ENCODE assay signal across 12 cellular contexts in genomic region chr1:21340230-21340564, GRCh38. TPM values are rescaled to one million over a fixed set of nuclear protein-coding genes. Genes with fewer than 3 reads are reported as not detected.
DNase-seq lines count a peak whose midpoint lies in the region; ATAC-seq and TF ChIP-seq lines count a peak whose summit lies in the region.
"Had no signal": no experiment of that assay in that cellular context is flagged by ENCODE, and none has a peak within 500 bp of the region (broad histone marks: within the 10 kb centered on the region; RNA-seq: fewer than 3 reads in every experiment).

No MANE protein-coding gene starts in this region.

- H3K27me3 Mint-ChIP-seq in activated CD8-positive, alpha-beta T cell treated with anti-CD3 and anti-CD28 coated beads, Interleukin-2, amount 10 ng/mL, durations not matched to agents 7 days and 5 days (ENCODE audit: low read depth), result no peaks in the 10 kb centered on the region
- H3K27me3 Mint-ChIP-seq in activated CD8-positive, alpha-beta T cell treated with anti-CD3 and anti-CD28 coated beads for 36 hours, result no peaks in the 10 kb centered on the region

- H3K9me3 ChIP-seq in tibial nerve, result no peaks in the 10 kb centered on the region
- H3K9me3 ChIP-seq: BE2C had no signal

- H3K4me1 Mint-ChIP-seq in activated CD8-positive, alpha-beta T cell treated with anti-CD3 and anti-CD28 coated beads, Interleukin-2, amount 10 ng/mL, durations not matched to agents 7 days and 5 days (ENCODE audit: low read depth), result peaks cover 86% of the 10 kb centered on the region
- peaks cover 82% of the 10 kb centered on the region for H3K4me1 Mint-ChIP-seq in activated CD8-positive, alpha-beta T cell treated with anti-CD3 and anti-CD28 coated beads for 36 hours (ENCODE audit: low read depth)

- H3K27ac ChIP-seq in RWPE1, result peak overlapping the region; percentile 82
- H3K27ac ChIP-seq in tibial nerve, result peak overlapping the region; percentile 68 to 96 (median 92)

- WGBS in tibial nerve, 2 donors, result 72 to 77% methylated on average over 5 of the region's 5 CpGs

- H3K27me3 ChIP-seq in tibial nerve, result peaks cover 0 to 10% of the 10 kb centered on the region in 2 donors
- H3K27me3 ChIP-seq: BE2C had no signal

- no peak overlapping the region for H3K4me3 ChIP-seq in tibial nerve
- H3K4me3 ChIP-seq: GM12878 had no signal

- POLR2A ChIA-PET in activated CD8-positive, alpha-beta T cell treated with anti-CD3 and anti-CD28 coated beads, Interleukin-2, amount 10 ng/mL, durations not matched to agents 7 days and 5 days (lab: Charles Lee), result no interaction called here
- POLR2A ChIA-PET in activated CD8-positive, alpha-beta T cell treated with anti-CD3 and anti-CD28 coated beads for 36 hours (lab: Charles Lee), result no interaction called here
- POLR2A ChIA-PET in RWPE1 (lab: Yijun Ruan, JAX; ENCODE audit: low non-redundant PET), result no interaction called here

- no peak for TF ChIP-seq EP300 in tibial nerve (IDR thresholded peaks at IDR 0.05)

- H3K9me3 Mint-ChIP-seq in activated CD8-positive, alpha-beta T cell treated with anti-CD3 and anti-CD28 coated beads, Interleukin-2, amount 10 ng/mL, durations not matched to agents 7 days and 5 days (ENCODE audit: insufficient read depth), result no peaks in the 10 kb centered on the region
- no peaks in the 10 kb centered on the region for H3K9me3 Mint-ChIP-seq in activated CD8-positive, alpha-beta T cell treated with anti-CD3 and anti-CD28 coated beads for 36 hours

- CTCF ChIA-PET in activated CD8-positive, alpha-beta T cell treated with anti-CD3 and anti-CD28 coated beads, Interleukin-2, amount 10 ng/mL, durations not matched to agents 7 days and 5 days (lab: Charles Lee), result no interaction called here
- CTCF ChIA-PET in activated CD8-positive, alpha-beta T cell treated with anti-CD3 and anti-CD28 coated beads for 36 hours (lab: Charles Lee), result interaction anchor here (4.1 kb wide), 1 partner anchor 29 kb away, joined by 17 read pairs; no protein-coding TSS in a partner anchor
- CTCF ChIA-PET in RWPE1 (lab: Yijun Ruan, JAX), result no interaction called here

- intact Hi-C loops in activated CD8-positive, alpha-beta T cell treated with anti-CD3 and anti-CD28 coated beads for 36 hours (cut with micrococcal nuclease), result no loop called here

- DNase-seq in activated CD8-positive, alpha-beta T cell treated with anti-CD3 and anti-CD28 coated beads, Interleukin-2, amount 10 ng/mL, durations not matched to agents 7 days and 5 days, result no peak
- DNase-seq in activated CD8-positive, alpha-beta T cell treated with anti-CD3 and anti-CD28 coated beads for 36 hours, result no peak
- DNase-seq in RWPE1 (ENCODE audit: low spot score) (no peak), left lobe of liver (ENCODE audit: low spot score) (peak; percentile 71), tibial nerve (ENCODE audit: low spot score in 2 of 2) (no peak)
- DNase-seq: activated naive CD4-positive, alpha-beta T cell treated with Interleukin-2 at 50 U/mL for 16 hours; BE2C; KBM-7 had no signal

- peaks cover 34% of the 10 kb centered on the region for H3K36me3 Mint-ChIP-seq in activated CD8-positive, alpha-beta T cell treated with anti-CD3 and anti-CD28 coated beads, Interleukin-2, amount 10 ng/mL, durations not matched to agents 7 days and 5 days (ENCODE audit: low read depth)
- H3K36me3 Mint-ChIP-seq in activated CD8-positive, alpha-beta T cell treated with anti-CD3 and anti-CD28 coated beads for 36 hours (ENCODE audit: low read depth), result peaks cover 54% of the 10 kb centered on the region

- ATAC-seq in activated CD8-positive, alpha-beta T cell treated with anti-CD3 and anti-CD28 coated beads, Interleukin-2, amount 10 ng/mL, durations not matched to agents 7 days and 5 days, result no peak
- ATAC-seq in activated CD8-positive, alpha-beta T cell treated with anti-CD3 and anti-CD28 coated beads for 36 hours, result no peak
- ATAC-seq in left lobe of liver (no peak), GM19452 (IDR thresholded peaks at IDR 0.05; ENCODE audit: unreplicated experiment) (no peak), GM21529 (IDR thresholded peaks at IDR 0.05; ENCODE audit: unreplicated experiment) (no peak), GM21528 (IDR thresholded peaks at IDR 0.05; ENCODE audit: low FRiP score, unreplicated experiment) (no peak)
- ATAC-seq: GM12878 had no signal

- TF ChIP-seq CTCF in activated CD8-positive, alpha-beta T cell treated with anti-CD3 and anti-CD28 coated beads for 36 hours (IDR thresholded peaks at IDR 0.05), result no peak
- no peak for TF ChIP-seq CTCF in RWPE1 (conservative IDR thresholded peaks at IDR 0.05; ENCODE audit: low read depth)
- TF ChIP-seq CTCF in tibial nerve (IDR thresholded peaks at IDR 0.05), result no peak

- peak overlapping the region; percentile 46 for H3K27ac Mint-ChIP-seq in activated CD8-positive, alpha-beta T cell treated with anti-CD3 and anti-CD28 coated beads, Interleukin-2, amount 10 ng/mL, durations not matched to agents 7 days and 5 days
- H3K27ac Mint-ChIP-seq in activated CD8-positive, alpha-beta T cell treated with anti-CD3 and anti-CD28 coated beads for 36 hours, result no peak overlapping the region

- H3K4me1 ChIP-seq in tibial nerve, result peaks cover 0 to 89% (median 77%) of the 10 kb centered on the region in 4 donors

- no peaks in the 10 kb centered on the region for H3K36me3 ChIP-seq in tibial nerve

- no peak overlapping the region for H3K4me3 Mint-ChIP-seq in activated CD8-positive, alpha-beta T cell treated with anti-CD3 and anti-CD28 coated beads, Interleukin-2, amount 10 ng/mL, durations not matched to agents 7 days and 5 days
- H3K4me3 Mint-ChIP-seq in activated CD8-positive, alpha-beta T cell treated with anti-CD3 and anti-CD28 coated beads for 36 hours, result no peak overlapping the region

- no peak for TF ChIP-seq POLR2A in tibial nerve (IDR thresholded peaks at IDR 0.05)

RNA-seq across cellular contexts. Expression of gene ECE1, which starts 49.9 kb away (rescaled TPM):
- 10 to 100 TPM; 70.9 to 72.5 TPM for total RNA-seq in activated CD8-positive, alpha-beta T cell treated with anti-CD3 and anti-CD28 coated beads, Interleukin-2, amount 10 ng/mL, durations not matched to agents 7 days and 5 days
- 100 to 1,000 TPM; 118 to 127 TPM for total RNA-seq in activated CD8-positive, alpha-beta T cell treated with anti-CD3 and anti-CD28 coated beads for 36 hours
- 58.0 TPM for total RNA-seq in left lobe of liver
- total RNA-seq in tibial nerve, result 100 to 1,000 TPM in 2 of 4 donors, 10 to 100 TPM in 2; 84.1 to 128 (median 110) TPM
